ENCODE assay signal across 8 cellular contexts in the genomic region with DNA sequence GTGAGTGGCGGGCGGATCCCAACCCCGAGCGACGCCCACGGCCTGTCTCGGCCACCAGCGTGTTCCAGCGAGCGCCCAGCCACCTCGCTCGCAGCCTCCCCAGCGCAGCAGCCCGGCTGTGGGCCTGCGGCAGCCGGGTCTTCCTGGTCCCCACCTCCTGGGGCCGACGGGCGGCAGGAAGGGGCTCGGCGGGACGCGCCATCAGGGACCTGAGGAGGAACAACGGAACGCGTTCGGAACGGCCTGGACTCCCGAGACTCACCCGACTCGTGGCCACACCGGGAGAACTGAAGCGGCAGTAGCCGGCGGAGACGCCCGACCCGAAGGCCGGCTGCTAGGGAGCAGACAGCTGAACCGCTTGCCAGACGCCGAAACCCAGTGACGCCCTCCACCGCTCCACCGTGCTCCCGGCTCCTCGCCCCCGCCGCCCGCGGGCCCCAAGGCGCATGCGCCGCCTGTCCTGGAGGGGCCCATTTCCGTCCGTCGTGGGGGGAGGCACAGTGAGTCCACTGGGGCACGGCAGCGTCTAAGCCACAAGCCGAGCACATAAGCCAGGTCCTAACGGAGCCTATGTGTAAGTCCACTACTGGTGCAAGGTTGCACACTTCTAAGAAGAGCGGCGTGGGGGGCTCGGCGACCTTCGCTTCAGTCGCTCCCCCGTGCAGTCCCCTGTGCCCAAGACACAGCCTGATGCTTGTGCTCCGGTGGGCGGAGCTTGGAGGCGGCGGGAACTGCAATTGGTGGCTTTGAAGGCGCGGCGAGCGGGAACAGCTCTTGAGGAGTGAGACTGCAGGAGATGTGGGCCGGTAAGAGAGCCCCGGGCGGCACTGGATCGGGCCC. TPM values are rescaled to one million over a fixed set of nuclear protein-coding genes. Genes with fewer than 3 reads are reported as not detected.
DNase-seq lines count a peak whose midpoint lies in the region; ATAC-seq and TF ChIP-seq lines count a peak whose summit lies in the region.

A gene with protein sequence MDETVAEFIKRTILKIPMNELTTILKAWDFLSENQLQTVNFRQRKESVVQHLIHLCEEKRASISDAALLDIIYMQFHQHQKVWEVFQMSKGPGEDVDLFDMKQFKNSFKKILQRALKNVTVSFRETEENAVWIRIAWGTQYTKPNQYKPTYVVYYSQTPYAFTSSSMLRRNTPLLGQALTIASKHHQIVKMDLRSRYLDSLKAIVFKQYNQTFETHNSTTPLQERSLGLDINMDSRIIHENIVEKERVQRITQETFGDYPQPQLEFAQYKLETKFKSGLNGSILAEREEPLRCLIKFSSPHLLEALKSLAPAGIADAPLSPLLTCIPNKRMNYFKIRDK (plus strand): TSS at position 743 of the 840 bp plus-strand sequence. CDS start 4,726 bp downstream, outside the sequence.
CMC2 (minus strand) TSS at position 414 of the 840 bp plus-strand sequence. CDS start 9,491 bp downstream, outside the sequence.

- CTCF ChIA-PET in Caco-2 (lab: Charles Lee), result interaction anchor here (0.5 to 1.4 kb wide), 6 partner anchors 9 to 210 kb away, joined by 3 to 9 read pairs (median 3); partner anchors contain the start of genes ATMIN and C16orf46

- POLR2A ChIA-PET in Caco-2 (lab: Charles Lee), result interaction anchor here (0.5 to 1.1 kb wide), 9 partner anchors 9 to 308 kb away, joined by 3 to 11 read pairs (median 4); partner anchors contain the start of genes ATMIN, C16orf46 and GAN

- TF ChIP-seq CTCF in Caco-2 (IDR thresholded peaks at IDR 0.05; ENCODE audit: insufficient read depth in 1 of 2, low read depth in 1 of 2, low read length in 1 of 2, severe bottlenecking in 1 of 2, unreplicated experiment in 1 of 2), result no peak

- H3K36me3 Mint-ChIP-seq in Caco-2 (ENCODE audit: insufficient read depth, unreplicated experiment), result peaks cover 42% of the 10 kb centered on the region
- peaks cover 44% of the 10 kb centered on the region for H3K36me3 Mint-ChIP-seq in effector memory CD8-positive, alpha-beta T cell (ENCODE audit: insufficient read depth)
- H3K36me3 Mint-ChIP-seq in memory B cell, result peaks cover 2% of the 10 kb centered on the region

- H3K4me1 ChIP-seq in Caco-2, result peaks cover 15% of the 10 kb centered on the region

- ATAC-seq in GM21390 (IDR thresholded peaks at IDR 0.05; ENCODE audit: unreplicated experiment), result peak; percentile 85
- peak; percentile 76 for ATAC-seq in effector memory CD8-positive, alpha-beta T cell (replicated peaks)
- peak; percentile 79 for ATAC-seq in memory B cell (ENCODE audit: low read depth)

- H3K27ac Mint-ChIP-seq in Caco-2 (ENCODE audit: unreplicated experiment) (peak within 1 kb of the TSS; percentile 100), memory B cell (peak within 1 kb of the TSS; percentile 100)
- peak within 1 kb of the TSS; percentile 99 for H3K27ac Mint-ChIP-seq in effector memory CD8-positive, alpha-beta T cell

- no peaks in the 10 kb centered on the region for H3K27me3 ChIP-seq in Caco-2 (replicated peaks; ENCODE audit: control insufficient read depth, insufficient read depth, low read length)

- peak within 1 kb of the TSS; percentile 85 for H3K4me3 ChIP-seq in Caco-2 (ENCODE audit: low read depth, low read length)

- no TSS peak for BruUV-seq in Caco-2 (replicated peaks; lab: Mats Ljungman, UMichigan)

- intact Hi-C loops in Caco-2 (cut with micrococcal nuclease; ENCODE audit: unreplicated experiment), result loop anchor here (1.0 to 10.0 kb wide), 5 partner anchors 9 to 728 kb away; partner anchors contain the start of gene GCSH

- no peaks in the 10 kb centered on the region for H3K36me3 ChIP-seq in Caco-2 (ENCODE audit: control insufficient read depth, insufficient read depth, low read length)

- no peaks in the 10 kb centered on the region for H3K9me3 Mint-ChIP-seq in Caco-2 (ENCODE audit: unreplicated experiment)
- H3K9me3 Mint-ChIP-seq in effector memory CD8-positive, alpha-beta T cell, result no peaks in the 10 kb centered on the region
- H3K9me3 Mint-ChIP-seq in memory B cell, result no peaks in the 10 kb centered on the region

- H3K4me1 Mint-ChIP-seq in Caco-2 (ENCODE audit: low read depth, unreplicated experiment) (peaks cover 9% of the 10 kb centered on the region), memory B cell (peaks cover 24% of the 10 kb centered on the region)
- H3K4me1 Mint-ChIP-seq in effector memory CD8-positive, alpha-beta T cell (ENCODE audit: low read depth in 2 of 2), result peaks cover 32 to 45% of the 10 kb centered on the region in 2 donors

- H3K27me3 Mint-ChIP-seq in Caco-2 (ENCODE audit: insufficient read depth, unreplicated experiment), result no peaks in the 10 kb centered on the region
- no peaks in the 10 kb centered on the region for H3K27me3 Mint-ChIP-seq in effector memory CD8-positive, alpha-beta T cell
- no peaks in the 10 kb centered on the region for H3K27me3 Mint-ChIP-seq in memory B cell

- DNase-seq in Caco-2, result peak; percentile 99
- peak; percentile 51 to 98 (median 93) for DNase-seq in HUDEP-2 (lab: John Stamatoyannopoulos, UW; ENCODE audit: unreplicated experiment in 76 of 76)
- DNase-seq in NOMO-1 treated with dmso at 0.1 percent for 144 hours (lab: John Stamatoyannopoulos, UW; ENCODE audit: unreplicated experiment), result peak; percentile 93
- peak; percentile 84 to 93 (median 91) for DNase-seq in activated CD8-positive, alpha-beta memory T cell treated with anti-CD3 and anti-CD28 coated beads for 48 hours (ENCODE audit: low read depth in 2 of 3, low spot score in 2 of 3)
- DNase-seq in effector memory CD8-positive, alpha-beta T cell, result peak; percentile 97 to 99 (median 97)
- DNase-seq in memory B cell (ENCODE audit: low spot score in 2 of 2), result peak; percentile 97 to 98
- DNase-seq in stimulated activated CD8-positive, alpha-beta memory T cell treated with anti-CD3 and anti-CD28 coated beads, Interleukin-12 subunit alpha, Interleukin-12 subunit beta, amount 100 ng/mL, for 1 hour (ENCODE audit: low read depth), result peak; percentile 95

- H3K4me3 Mint-ChIP-seq in Caco-2 (ENCODE audit: unreplicated experiment) (peak within 1 kb of the TSS; percentile 94), memory B cell (peak within 1 kb of the TSS; percentile 99)
- peak within 1 kb of the TSS; percentile 90 to 91 for H3K4me3 Mint-ChIP-seq in effector memory CD8-positive, alpha-beta T cell

- no peaks in the 10 kb centered on the region for H3K9me3 ChIP-seq in Caco-2

RNA-seq across cellular contexts. Expression of the first gene that starts in this region (rescaled TPM):
- 100 and 105 TPM in 2 replicates for total RNA-seq in Caco-2 (2022)

RNA-seq across cellular contexts. Expression of gene CMC2, which starts in this region (rescaled TPM):
- 94.1 and 101 TPM in 2 replicates for total RNA-seq in Caco-2 (2022)

Comparison
In these comparisons a context has a peak if more than half of its experiments do, and no peak if none do; other contexts are left out.
1. Peak in every context shown above with its lines: DNase-seq, ATAC-seq and H3K4me3 ChIP-seq.